1 cellular context compared by ENCODE assay signal in genomic region chrX:151970027-151970426, GRCh38.
TF ChIP-seq lines count a peak whose summit lies in the region.

No MANE protein-coding gene starts in this region.

TF ChIP-seq in A549, 52 proteins besides CTCF, POLR2A, EP300 and RAD21:
- TF ChIP-seq BCL3 (IDR thresholded peaks at IDR 0.05) (no peak), NPAS2 (CRISPR knock-in tag; IDR thresholded peaks at IDR 0.05; ENCODE audit: borderline replicate concordance) (no peak), ZC3H11A (IDR thresholded peaks at IDR 0.05) (no peak), HOXB13 (CRISPR knock-in tag; IDR thresholded peaks at IDR 0.05; ENCODE audit: low read depth) (no peak)
